Comparison of ENCODE assay signal across 28 cellular contexts in the genomic region with DNA sequence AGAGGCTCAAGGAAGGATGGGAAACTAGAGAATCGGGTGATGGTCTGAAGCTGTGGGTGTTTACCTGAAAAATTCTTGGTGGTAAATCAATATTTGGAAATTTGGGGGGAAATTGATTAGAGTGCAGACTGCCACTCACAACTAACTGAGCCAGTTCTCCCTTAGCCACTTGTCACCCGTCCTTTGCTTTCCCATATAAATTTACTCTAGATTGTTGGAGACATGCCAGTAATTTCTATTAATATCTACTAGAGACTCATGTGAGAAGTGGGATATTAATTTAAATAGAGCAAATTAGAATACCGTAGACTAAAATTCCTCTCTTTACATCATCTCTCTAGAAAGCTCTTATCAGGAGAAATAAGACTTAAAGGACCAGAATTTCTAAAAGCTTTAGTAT.
"Had no signal": no experiment of that assay in that cellular context is flagged by ENCODE, and none has a peak within 500 bp of the region (broad histone marks: within the 10 kb centered on the region; RNA-seq: fewer than 3 reads in every experiment).

No MANE protein-coding gene starts in this region.

- H3K36me3 ChIP-seq: colonic mucosa, esophagus muscularis mucosa, esophagus squamous epithelium, gastrocnemius medialis, gastroesophageal sphincter, heart left ventricle, heart right ventricle had no signal

- H3K4me1 ChIP-seq: colonic mucosa, esophagus squamous epithelium, foreskin keratinocyte, gastrocnemius medialis, gastroesophageal sphincter, heart left ventricle had no signal

- FAIRE-seq: colon, endometrium, endothelial cell of umbilical vein, frontal cortex had no signal

- H3K9me3 ChIP-seq: colonic mucosa, esophagus muscularis mucosa, esophagus squamous epithelium, gastrocnemius medialis, gastroesophageal sphincter, heart left ventricle, heart right ventricle had no signal

- ATAC-seq: effector memory CD8-positive, alpha-beta T cell; esophagus mucosa; foreskin keratinocyte; gastrocnemius medialis; gastroesophageal sphincter; heart left ventricle; heart right ventricle had no signal

- DNase-seq: colonic mucosa; cortex of kidney; dermis blood vessel endothelial cell; dorsolateral prefrontal cortex; effector CD4-positive, alpha-beta T cell; effector CD8-positive, alpha-beta T cell; effector memory CD4-positive, alpha-beta T cell; effector memory CD8-positive, alpha-beta T cell; endodermal cell; erythroblast; esophagus squamous epithelium; foreskin fibroblast; foreskin keratinocyte; foreskin melanocyte; gastrocnemius medialis; glutamatergic neuron; head of caudate nucleus; heart left ventricle; heart right ventricle had no signal

- H3K27me3 ChIP-seq: colonic mucosa, esophagus muscularis mucosa, esophagus squamous epithelium, foreskin keratinocyte, gastrocnemius medialis, gastroesophageal sphincter, heart left ventricle had no signal

- H3K4me3 ChIP-seq: colonic mucosa, coronary artery, dorsolateral prefrontal cortex, esophagus muscularis mucosa, esophagus squamous epithelium, gastrocnemius medialis, gastroesophageal sphincter, heart left ventricle, heart right ventricle had no signal

- H3K27ac ChIP-seq: colonic mucosa, coronary artery, dorsolateral prefrontal cortex, epithelial cell of prostate, esophagus muscularis mucosa, esophagus squamous epithelium, foreskin keratinocyte, gastrocnemius medialis, gastroesophageal sphincter, heart left ventricle, heart right ventricle had no signal
